Comparison of ENCODE assay signal across 27 cellular contexts in genomic region chr15:25486051-25486450, GRCh38.
"Had no signal": no experiment of that assay in that cellular context is flagged by ENCODE, and none has a peak within 500 bp of the region (broad histone marks: within the 10 kb centered on the region; RNA-seq: fewer than 3 reads in every experiment).

No MANE protein-coding gene starts in this region.

- H3K27me3 Mint-ChIP-seq: progenitor cell of endocrine pancreas; stimulated activated naive B cell treated with anti-CD40 and anti-IgM and Interleukin-4, amounts not matched to agents 10 μg/mL and 1 μg/mL and 100 μg/mL, for 72 hours had no signal

- H3K27ac Mint-ChIP-seq: nephron; neural progenitor cell; progenitor cell of endocrine pancreas; stimulated activated effector memory CD8-positive, alpha-beta T cell treated with anti-CD3 and anti-CD28 coated beads, Interleukin-12 subunit alpha, Interleukin-12 subunit beta, amount 100 ng/mL, for 72 hours; stimulated activated naive B cell treated with anti-CD40 and anti-IgM and Interleukin-4, amounts not matched to agents 10 μg/mL and 1 μg/mL and 100 μg/mL, for 72 hours; stimulated activated naive CD8-positive, alpha-beta T cell treated with anti-CD3 and anti-CD28 coated beads, Interleukin-15, Interleukin-2, amounts not matched to agents 100 ng/mL and 50 ng/mL, for 24 hours had no signal

- H3K4me1 Mint-ChIP-seq: stimulated activated effector memory CD8-positive, alpha-beta T cell treated with anti-CD3 and anti-CD28 coated beads, Interleukin-12 subunit alpha, Interleukin-12 subunit beta, amount 100 ng/mL, for 72 hours; stimulated activated naive B cell treated with anti-CD40 and anti-IgM and Interleukin-4, amounts not matched to agents 10 μg/mL and 1 μg/mL and 100 μg/mL, for 72 hours had no signal

- H3K4me3 ChIP-seq: neural progenitor cell, ovary, psoas muscle, right lobe of liver, sigmoid colon, stomach, thoracic aorta, thyroid gland, tibial nerve, upper lobe of left lung, vagina had no signal

- H3K9ac ChIP-seq: neural progenitor cell, parathyroid adenoma had no signal

- H3K4me1 ChIP-seq: parathyroid adenoma, psoas muscle, right lobe of liver, upper lobe of left lung had no signal

- H3K4me3 Mint-ChIP-seq: nephron; neural progenitor cell; stimulated activated effector memory CD8-positive, alpha-beta T cell treated with anti-CD3 and anti-CD28 coated beads, Interleukin-12 subunit alpha, Interleukin-12 subunit beta, amount 100 ng/mL, for 72 hours; stimulated activated naive B cell treated with anti-CD40 and anti-IgM and Interleukin-4, amounts not matched to agents 10 μg/mL and 1 μg/mL and 100 μg/mL, for 72 hours; stimulated activated naive CD8-positive, alpha-beta T cell treated with anti-CD3 and anti-CD28 coated beads, Interleukin-15, Interleukin-2, amounts not matched to agents 100 ng/mL and 50 ng/mL, for 24 hours had no signal

- H3K27me3 ChIP-seq: neural progenitor cell, ovary, right lobe of liver, sigmoid colon, stomach, thyroid gland, tibial nerve, upper lobe of left lung, vagina had no signal

- H3K9me3 ChIP-seq: ovary, right lobe of liver, thyroid gland, vagina had no signal

- DNase-seq: occipital lobe; ovary; posterior cingulate gyrus; psoas muscle; right cardiac atrium; right lobe of liver; sigmoid colon; small intestine; stimulated activated CD4-positive, alpha-beta T cell treated with anti-CD3 and anti-CD28 coated beads, Interleukin-15, amount 100 ng/mL, for 24 hours; stimulated activated CD4-positive, alpha-beta T cell treated with anti-CD3 and anti-CD28 coated beads, Interleukin-2, amount 100 ng/mL, for 24 hours; stimulated activated CD4-positive, alpha-beta T cell treated with anti-CD3 and anti-CD28 coated beads, Interleukin-2, amount 100 ng/mL, for 48 hours; stimulated activated CD4-positive, alpha-beta T cell treated with anti-CD3 and anti-CD28 coated beads, Interleukin-4, amount 100 ng/mL, for 24 hours; stimulated activated naive B cell treated with anti-CD40 and anti-IgM and Interleukin-4, amounts not matched to agents 10 μg/mL and 1 μg/mL and 100 μg/mL, for 72 hours; stimulated activated naive CD4-positive, alpha-beta T cell treated with Interleukin-2 at 50 U/mL for 16 hours; stomach; thyroid gland; trophoblast cell; upper lobe of left lung had no signal

- H3K36me3 Mint-ChIP-seq: stimulated activated effector memory CD8-positive, alpha-beta T cell treated with anti-CD3 and anti-CD28 coated beads, Interleukin-12 subunit alpha, Interleukin-12 subunit beta, amount 100 ng/mL, for 72 hours had no signal

- H3K36me3 ChIP-seq: neural progenitor cell, ovary, right lobe of liver, sigmoid colon, stomach, thoracic aorta, thyroid gland, tibial nerve, upper lobe of left lung, vagina had no signal

- H3K27ac ChIP-seq: neural progenitor cell, ovary, parathyroid adenoma, psoas muscle, right lobe of liver, sigmoid colon, stomach, thoracic aorta, thyroid gland, tibial nerve, upper lobe of left lung, vagina had no signal
